In genomic region chr7:129825005-129825553, GRCh38 we compare ENCODE assay signal across 8 cellular contexts.
A peak's percentile ranks its signal among the peaks of the same experiment; 100 is the strongest.
DNase-seq lines count a peak whose midpoint lies in the region; ATAC-seq and TF ChIP-seq lines count a peak whose summit lies in the region.

No MANE protein-coding gene starts in this region.

- peak overlapping the region; percentile 88 for H3K4me3 Mint-ChIP-seq in mesothelial cell of epicardium

- peaks cover 1% of the 10 kb centered on the region for H3K36me3 Mint-ChIP-seq in mesothelial cell of epicardium

- H3K4me1 Mint-ChIP-seq in mesothelial cell of epicardium = peaks cover 12% of the 10 kb centered on the region

- TF ChIP-seq CTCF in AG09309 (IDR thresholded peaks at IDR 0.05; ENCODE audit: control insufficient read depth, insufficient read depth, low read depth, low read length, missing control alignments) (peak; percentile 32), VCaP (conservative IDR thresholded peaks at IDR 0.05) (no peak), epithelial cell of esophagus (IDR thresholded peaks at IDR 0.05; ENCODE audit: insufficient read depth, low read depth, low read length, missing control alignments) (peak; percentile 41), mesothelial cell of epicardium (IDR thresholded peaks at IDR 0.05; ENCODE audit: unreplicated experiment) (no peak)

- ATAC-seq in GM18502 (IDR thresholded peaks at IDR 0.05; ENCODE audit: poor library complexity, unreplicated experiment) (peak; percentile 52), HG02973 (IDR thresholded peaks at IDR 0.05; ENCODE audit: unreplicated experiment) (peak; percentile 31)

- peak overlapping the region; percentile 93 for H3K27ac ChIP-seq in VCaP
- peak overlapping the region; percentile 37 for H3K27ac ChIP-seq in substantia nigra (ENCODE audit: low read depth, low read length, poor library complexity, severe bottlenecking)

- H3K27me3 Mint-ChIP-seq in mesothelial cell of epicardium (ENCODE audit: low read depth) = no peaks in the 10 kb centered on the region

- H3K4me3 ChIP-seq in AG09309 (ENCODE audit: control insufficient read depth, low read depth, low read length) (peak overlapping the region; percentile 95), epithelial cell of esophagus (ENCODE audit: low read length) (peak overlapping the region; percentile 59)

- peak overlapping the region; percentile 85 for H3K27ac Mint-ChIP-seq in mesothelial cell of epicardium

- DNase-seq in AG09309 (ENCODE audit: low read depth) (no peak), NCI-H2029 treated with DMSO at 0.1 percent for 48 hours (lab: John Stamatoyannopoulos, UW) (peak; percentile 71), epithelial cell of esophagus (ENCODE audit: low read depth) (peak; percentile 68), mesothelial cell of epicardium (ENCODE audit: low spot score in 2 of 2, unreplicated experiment in 2 of 2) (peak in 1 of 2 experiments; percentile 65), substantia nigra (lab: John Stamatoyannopoulos, UW) (peak in 30 of 49 donors; percentile 12 to 90 (median 44))

- no peaks in the 10 kb centered on the region for H3K9me3 Mint-ChIP-seq in mesothelial cell of epicardium

Comparison
In these comparisons a context has a peak if more than half of its experiments do, and no peak if none do; other contexts are left out.
1. CTCF ChIP-seq: peak in AG09309 (single experiment) and epithelial cell of esophagus (single experiment); none in VCaP (single experiment) and mesothelial cell of epicardium (single experiment).